ENCODE assay signal across 8 cellular contexts in genomic region chr5:14143843-14144585, GRCh38. TPM values are rescaled to one million over a fixed set of nuclear protein-coding genes. Genes with fewer than 3 reads are reported as not detected.
DNase-seq lines count a peak whose midpoint lies in the region; ATAC-seq and FAIRE-seq lines count a peak whose summit lies in the region.

No MANE protein-coding gene starts in this region.

- no peaks in the 10 kb centered on the region for H3K36me3 ChIP-seq in mucosa of rectum (ENCODE audit: control insufficient read depth in 2 of 2, insufficient read depth in 2 of 2, low read length in 2 of 2)

- peak overlapping the region; percentile 86 to 87 for H3K4me3 Mint-ChIP-seq in effector memory CD8-positive, alpha-beta T cell

- no peaks in the 10 kb centered on the region for H3K9me3 Mint-ChIP-seq in effector memory CD8-positive, alpha-beta T cell

- peaks cover 27 to 51% of the 10 kb centered on the region in 2 donors for H3K27me3 Mint-ChIP-seq in effector memory CD8-positive, alpha-beta T cell

- H3K36me3 Mint-ChIP-seq in effector memory CD8-positive, alpha-beta T cell (ENCODE audit: insufficient read depth), result no peaks in the 10 kb centered on the region

- H3K9me3 ChIP-seq in mucosa of rectum (ENCODE audit: control insufficient read depth in 2 of 2, low read length in 2 of 2), result no peaks in the 10 kb centered on the region

- H3K9ac ChIP-seq in mucosa of rectum (ENCODE audit: low read depth in 1 of 2, low read length in 2 of 2), result peak overlapping the region; percentile 77 to 88

- peaks cover 36 to 37% of the 10 kb centered on the region in 2 donors for H3K4me1 ChIP-seq in mucosa of rectum (ENCODE audit: control insufficient read depth in 2 of 2, insufficient read depth in 2 of 2, low read length in 2 of 2)

- peak overlapping the region; percentile 71 to 78 for H3K27ac Mint-ChIP-seq in effector memory CD8-positive, alpha-beta T cell

- peak overlapping the region; percentile 84 to 89 for H3K4me3 ChIP-seq in mucosa of rectum (ENCODE audit: low read length in 2 of 2)

- H3K27ac ChIP-seq in mucosa of rectum (ENCODE audit: low read depth in 2 of 2, low read length in 2 of 2) (peak overlapping the region; percentile 90 to 94), temporal lobe (ENCODE audit: low read depth, low read length) (peak overlapping the region; percentile 20)

- peaks cover 11 to 12% of the 10 kb centered on the region in 2 donors for H3K4me1 Mint-ChIP-seq in effector memory CD8-positive, alpha-beta T cell (ENCODE audit: low read depth in 2 of 2)

- ATAC-seq in GM19452 (IDR thresholded peaks at IDR 0.05; ENCODE audit: unreplicated experiment), result peak; percentile 7
- peak; percentile 11 for ATAC-seq in HG03521 (IDR thresholded peaks at IDR 0.05; ENCODE audit: unreplicated experiment)
- ATAC-seq in effector memory CD8-positive, alpha-beta T cell (replicated peaks), result peak; percentile 18

- DNase-seq in CD1c-positive myeloid dendritic cell (ENCODE audit: extremely low spot score) (peak; percentile 56), HTR-8/SVneo (ENCODE audit: insufficient read length, low spot score) (no peak)
- DNase-seq in activated CD4-positive, alpha-beta T cell treated with anti-CD3 and anti-CD28 coated beads for 48 hours, result peak; percentile 36
- peak; percentile 7 to 20 (median 20) for DNase-seq in effector memory CD8-positive, alpha-beta T cell

- no peak for FAIRE-seq in HTR-8/SVneo (lab: Jason Lieb, UNC)

- no peaks in the 10 kb centered on the region for H3K27me3 ChIP-seq in mucosa of rectum (ENCODE audit: control insufficient read depth in 2 of 2, insufficient read depth in 2 of 2, low read length in 2 of 2)

RNA-seq across cellular contexts. Expression of gene TRIO, which starts 0.9 kb away (rescaled TPM):
- total RNA-seq in temporal lobe, result 381 TPM
